ENCODE assay signal across 14 cellular contexts in the genomic region with DNA sequence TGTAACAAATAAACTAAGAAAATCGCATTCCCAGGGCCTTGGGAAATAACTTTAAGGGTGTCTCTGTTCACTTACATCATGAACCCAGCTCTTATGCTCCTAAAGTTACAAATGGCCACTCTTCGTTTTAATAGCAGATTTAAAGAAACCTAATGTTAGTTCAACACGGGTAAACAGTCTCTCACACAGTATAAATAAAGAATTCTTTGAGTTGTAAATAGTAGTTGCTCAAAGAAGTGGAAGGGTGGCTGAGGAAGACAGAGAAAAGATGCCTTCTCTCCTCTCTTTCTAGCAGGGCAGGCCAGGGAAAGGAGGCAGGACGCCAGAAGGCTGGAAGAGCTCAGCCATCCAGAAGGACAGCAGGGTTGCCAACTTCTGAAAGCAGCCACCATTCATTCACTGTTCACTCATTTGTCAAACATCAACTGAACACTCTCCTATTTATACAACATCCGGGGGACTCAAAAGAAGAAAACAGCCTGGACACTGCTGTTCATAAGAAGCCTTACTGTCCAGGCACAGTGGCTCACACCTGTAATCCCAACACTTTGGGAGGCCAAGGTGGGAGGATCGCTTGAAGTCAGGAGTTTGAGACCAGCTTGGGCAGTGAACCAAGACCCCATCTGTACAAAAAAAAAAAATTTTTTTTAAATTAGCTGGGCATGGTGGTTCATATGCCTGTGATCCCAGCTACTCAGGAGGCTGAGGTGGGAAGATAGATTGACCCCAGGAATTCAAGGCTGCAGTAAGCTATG. TPM values are rescaled to one million over a fixed set of nuclear protein-coding genes. Genes with fewer than 3 reads are reported as not detected.
DNase-seq lines count a peak whose midpoint lies in the region; ATAC-seq and TF ChIP-seq lines count a peak whose summit lies in the region.
"Had no signal": no experiment of that assay in that cellular context is flagged by ENCODE, and none has a peak within 500 bp of the region (broad histone marks: within the 10 kb centered on the region; RNA-seq: fewer than 3 reads in every experiment).

No MANE protein-coding gene starts in this region.

- peak overlapping the region; percentile 76 for H4K8ac ChIP-seq in mesenchymal stem cell (ENCODE audit: low read length)

- H3K36me3 ChIP-seq in Panc1 (ENCODE audit: control insufficient read depth, insufficient read depth, low read length) (peaks cover 2% of the 10 kb centered on the region; the same call in 1 of the 2 replicates), esophagus muscularis mucosa (peaks cover 0 to 4% (median 0%) of the 10 kb centered on the region in 4 donors), mesenchymal stem cell (ENCODE audit: control insufficient read depth in 1 of 2, insufficient read depth in 2 of 2, low read depth in 1 of 2, low read length in 2 of 2) (peaks cover 0 to 47% of the 10 kb centered on the region in 2 experiments), thyroid gland (no peaks in the 10 kb centered on the region)
- H3K36me3 ChIP-seq: neutrophil had no signal

- H3K9me3 ChIP-seq in Panc1 (ENCODE audit: control insufficient read depth, insufficient read depth, low read depth, low read length) (no peaks in the 10 kb centered on the region), esophagus muscularis mucosa (no peaks in the 10 kb centered on the region), mesenchymal stem cell (ENCODE audit: control insufficient read depth, low read length) (no peaks in the 10 kb centered on the region), thyroid gland (no peaks in the 10 kb centered on the region)
- H3K9me3 ChIP-seq: esophagus squamous epithelium, neutrophil had no signal

- H3K4me2 ChIP-seq in mesenchymal stem cell (ENCODE audit: low read length, poor library complexity, severe bottlenecking): no peak overlapping the region

- no peak overlapping the region for H3K23ac ChIP-seq in mesenchymal stem cell (ENCODE audit: low read length in 2 of 2)

- H2BK12ac ChIP-seq in mesenchymal stem cell (ENCODE audit: low read length in 2 of 2): no peak overlapping the region

- no peak for TF ChIP-seq CTCF in Panc1 (IDR thresholded peaks at IDR 0.05)
- TF ChIP-seq CTCF in esophagus muscularis mucosa (IDR thresholded peaks at IDR 0.05): no peak
- no peak for TF ChIP-seq CTCF in thyroid gland (IDR thresholded peaks at IDR 0.05)
- TF ChIP-seq CTCF in foreskin fibroblast (IDR thresholded peaks at IDR 0.05; ENCODE audit: low read depth, low read length): no peak

- H3K4me3 ChIP-seq in Panc1 (ENCODE audit: low read depth in 2 of 2, low read length in 2 of 2) (no peak overlapping the region), esophagus muscularis mucosa (no peak overlapping the region), mesenchymal stem cell (ENCODE audit: insufficient read depth in 1 of 2, low read depth in 1 of 2, low read length in 2 of 2) (no peak overlapping the region), thyroid gland (replicated peaks in 1 of 3) (no peak overlapping the region), foreskin fibroblast (ENCODE audit: low read depth in 1 of 2, low read length in 2 of 2) (no peak overlapping the region)
- H3K4me3 ChIP-seq: esophagus squamous epithelium had no signal

- H3K79me1 ChIP-seq in mesenchymal stem cell (replicated peaks; ENCODE audit: low read length, poor library complexity, severe bottlenecking): peaks cover 3% of the 10 kb centered on the region

- WGBS in esophagus muscularis mucosa: 33% methylated on average over 6 of the region's 6 CpGs
- 49% methylated on average over 4 of the region's 6 CpGs for WGBS in mesenchymal stem cell
- 44% methylated on average over 6 of the region's 6 CpGs for WGBS in thyroid gland, 2 donors

- H3K14ac ChIP-seq in mesenchymal stem cell (ENCODE audit: low read length in 2 of 2): no peak overlapping the region

- H3K4me1 ChIP-seq in Panc1 (ENCODE audit: control insufficient read depth, insufficient read depth, low read length) (peaks cover 92% of the 10 kb centered on the region), esophagus muscularis mucosa (peaks cover 28 to 92% (median 91%) of the 10 kb centered on the region in 4 donors), mesenchymal stem cell (ENCODE audit: control insufficient read depth, insufficient read depth, low read depth, low read length) (peaks cover 12% of the 10 kb centered on the region), thyroid gland (peaks cover 9 to 19% of the 10 kb centered on the region in 2 donors)

- ATAC-seq in Panc1: peak; percentile 42
- ATAC-seq in HG02885 (IDR thresholded peaks at IDR 0.05; ENCODE audit: poor library complexity, unreplicated experiment): no peak
- ATAC-seq in GM21390 (IDR thresholded peaks at IDR 0.05; ENCODE audit: unreplicated experiment): no peak
- no peak for ATAC-seq in HG03175 (IDR thresholded peaks at IDR 0.05; ENCODE audit: unreplicated experiment)
- ATAC-seq: activated T-cell treated with anti-CD3 and anti-CD28 coated beads, Interleukin-2, amount 50 U/mL, for 4 hours had no signal

- no peak overlapping the region for H2AFZ ChIP-seq in mesenchymal stem cell (ENCODE audit: low read depth, low read length)

- peak overlapping the region in 1 of 2 experiments; percentile 16 for H3K4ac ChIP-seq in mesenchymal stem cell (ENCODE audit: low read depth in 1 of 2, low read length in 2 of 2)

- peak overlapping the region; percentile 65 for H2AK5ac ChIP-seq in mesenchymal stem cell (ENCODE audit: low read length, severe bottlenecking)

- H2BK120ac ChIP-seq in mesenchymal stem cell (ENCODE audit: low read depth, low read length): no peak overlapping the region

- no TSS peak for BruUV-seq in Panc1 (replicated peaks; lab: Mats Ljungman, UMichigan)

- intact Hi-C loops in Panc1 (cut with micrococcal nuclease; ENCODE audit: unreplicated experiment) (no loop called here), esophagus muscularis mucosa (cut with DNase I) (no loop called here), thyroid gland (cut with DNase I) (no loop called here)

- CTCF ChIA-PET in Panc1 (lab: Charles Lee): interaction anchor here (0.6 to 0.7 kb wide), 2 partner anchors 28 to 79 kb away, joined by 3 read pairs; no protein-coding TSS in a partner anchor

- H4K91ac ChIP-seq in mesenchymal stem cell (ENCODE audit: low read length): no peak overlapping the region

- H3K27ac ChIP-seq in Panc1 (ENCODE audit: low read length) (peak overlapping the region; percentile 100), esophagus muscularis mucosa (replicated peaks in 1 of 4) (peak overlapping the region in 3 of 4 donors; percentile 1 to 5 (median 2)), mesenchymal stem cell (ENCODE audit: low read length, poor library complexity, severe bottlenecking) (peak overlapping the region; percentile 60), thyroid gland (peak overlapping the region in 1 of 3 donors; percentile 45)
- H3K27ac ChIP-seq: neutrophil had no signal

- H3K27me3 ChIP-seq in Panc1 (ENCODE audit: control insufficient read depth, insufficient read depth, low read length) (no peaks in the 10 kb centered on the region), esophagus muscularis mucosa (no peaks in the 10 kb centered on the region), mesenchymal stem cell (ENCODE audit: control insufficient read depth in 1 of 2, insufficient read depth in 1 of 2, low read length in 2 of 2) (no peaks in the 10 kb centered on the region), thyroid gland (no peaks in the 10 kb centered on the region)
- H3K27me3 ChIP-seq: esophagus squamous epithelium had no signal

- in situ Hi-C loops in Panc1 (cut with HindIII; ENCODE audit: low pct_unique_long_range_greater_than_20kb, low sequenced_read_pairs): no loop called here

- no peak for TF ChIP-seq EP300 in esophagus muscularis mucosa (IDR thresholded peaks at IDR 0.05)

- POLR2A ChIA-PET in Panc1 (lab: Charles Lee): interaction anchor here (0.7 kb wide), 1 partner anchor 238 kb away, joined by 5 read pairs; no protein-coding TSS in a partner anchor

- H3K9ac ChIP-seq in mesenchymal stem cell (ENCODE audit: low read length): peak overlapping the region; percentile 28

- peak overlapping the region; percentile 40 to 70 for H3K18ac ChIP-seq in mesenchymal stem cell (ENCODE audit: low read depth in 1 of 2, low read length in 2 of 2)

- H2BK15ac ChIP-seq in mesenchymal stem cell (ENCODE audit: low read depth, poor library complexity, severe bottlenecking): no peak overlapping the region

- H2BK5ac ChIP-seq in mesenchymal stem cell (ENCODE audit: low read depth, low read length, poor library complexity, severe bottlenecking): no peak overlapping the region

- DNase-seq in Panc1 (ENCODE audit: low read depth, low spot score): no peak
- DNase-seq in esophagus muscularis mucosa (ENCODE audit: extremely low spot score): no peak
- peak; percentile 69 for DNase-seq in mesenchymal stem cell
- DNase-seq in thyroid gland: peak; percentile 29 to 55
- DNase-seq in foreskin fibroblast: no peak
- DNase-seq: activated CD4-positive, alpha-beta T cell treated with anti-CD3 and anti-CD28 coated beads for 1 hour; activated T-cell treated with anti-CD3 and anti-CD28 coated beads, Interleukin-2, amount 50 U/mL, for 4 hours; esophagus squamous epithelium; NCI-H1417; stimulated activated CD4-positive, alpha-beta T cell treated with anti-CD3 and anti-CD28 coated beads, Interleukin-4, amount 100 ng/mL, for 24 hours had no signal

- no peak for TF ChIP-seq POLR2A in esophagus muscularis mucosa (IDR thresholded peaks at IDR 0.05; ENCODE audit: low read depth)
- no peak for TF ChIP-seq POLR2A in thyroid gland (IDR thresholded peaks at IDR 0.05)

RNA-seq across cellular contexts. Expression of gene WWTR1, which starts 47.3 kb away (rescaled TPM):
- total RNA-seq in Panc1 (2021; ENCODE audit: unreplicated experiment): 298 TPM
- polyA plus RNA-seq in Panc1 (2012; ENCODE audit: insufficient read length): 335 TPM
- 100 to 1,000 TPM; 346 to 535 (median 463) TPM for total RNA-seq in esophagus muscularis mucosa
- 56.1 TPM for polyA plus RNA-seq in mesenchymal stem cell (2013, experiment 1 of 2)
- 57.5 TPM for polyA plus RNA-seq in mesenchymal stem cell (2013, experiment 2 of 2)
- 10 to 100 TPM; 56.7 to 87.6 (median 78.5) TPM for total RNA-seq in thyroid gland

Comparison
In these comparisons a context has a peak if more than half of its experiments do, and no peak if none do; other contexts are left out.
1. DNase-seq: peak in mesenchymal stem cell (single experiment) and thyroid gland (2 of 2); none in Panc1 (single experiment), esophagus muscularis mucosa (single experiment) and foreskin fibroblast (0 of 2).